In the genomic region with DNA sequence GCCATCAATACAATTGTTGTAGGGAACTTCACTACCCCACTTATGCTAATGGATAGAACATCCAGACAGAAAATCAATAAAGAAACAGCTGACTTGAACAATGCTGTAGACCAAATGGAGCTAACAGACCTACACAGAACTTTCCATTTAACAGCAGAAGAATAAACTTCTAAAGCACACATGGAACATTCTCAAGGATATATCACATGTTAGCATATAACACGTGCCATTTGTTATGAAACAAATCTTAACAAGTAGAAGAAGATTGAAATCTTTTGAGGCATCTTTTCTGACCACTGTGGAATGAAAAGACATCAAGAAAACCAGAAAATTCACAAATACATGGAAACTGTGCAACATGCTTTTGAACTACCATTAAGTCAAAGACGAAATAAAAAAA, we compare ENCODE assay signal across 11 cellular contexts.
"Had no signal": no experiment of that assay in that cellular context is flagged by ENCODE, and none has a peak within 500 bp of the region (broad histone marks: within the 10 kb centered on the region; RNA-seq: fewer than 3 reads in every experiment).

No MANE protein-coding gene starts in this region.

- ATAC-seq: GM23338, HCT116 had no signal

- H3K4me1 ChIP-seq: HAP-1 had no signal

- H3K4me2 ChIP-seq: GM23338 had no signal

- H2AFZ ChIP-seq: GM23248, GM23338 had no signal

- H3K9ac ChIP-seq: GM23248 had no signal

- H3K4me1 Mint-ChIP-seq: GM23338 had no signal

- H3K4me3 Mint-ChIP-seq: GM23338, H9, HFFc6 had no signal

- H3K27ac Mint-ChIP-seq: GM23338, H9, HFFc6 had no signal

- H3K4me3 ChIP-seq: GM23248, GM23338, HAP-1 had no signal

- H3K27ac ChIP-seq: GM23248 had no signal

- FAIRE-seq: H1, H54 had no signal

- DNase-seq: GM23248, GOT3, H7, H9, HCEC 1CT, HFFc6 had no signal

- H3K36me3 ChIP-seq: HAP-1 had no signal
